Comparison of ENCODE assay signal across 13 cellular contexts in the genomic region with DNA sequence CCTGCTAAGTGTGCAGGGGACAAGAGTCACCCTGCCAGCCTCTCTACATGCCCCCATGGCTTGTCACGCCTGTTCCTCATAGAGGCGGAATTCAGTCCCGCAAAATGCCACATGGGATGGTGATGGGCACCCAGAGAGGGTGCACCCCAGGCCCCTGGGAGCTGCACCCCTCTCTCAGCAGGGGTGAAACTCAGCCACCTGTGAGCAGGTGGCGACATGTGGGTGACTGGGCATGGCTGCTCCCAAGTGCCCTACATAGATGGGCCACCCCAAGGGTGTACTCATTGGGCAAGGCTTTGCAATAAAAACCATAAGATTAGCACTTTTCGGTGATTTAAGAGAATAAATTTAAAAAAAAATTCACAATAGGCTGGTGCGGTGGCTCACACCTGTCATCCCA.
"Had no signal": no experiment of that assay in that cellular context is flagged by ENCODE, and none has a peak within 500 bp of the region (broad histone marks: within the 10 kb centered on the region; RNA-seq: fewer than 3 reads in every experiment).

No MANE protein-coding gene starts in this region.

- H3K36me3 ChIP-seq: upper lobe of right lung had no signal

- H3K4me2 ChIP-seq: smooth muscle cell had no signal

- DNase-seq: amniotic stem cell; central memory CD4-positive, alpha-beta T cell; cortex of kidney; effector CD4-positive, alpha-beta T cell; foreskin fibroblast; mesendoderm; nephron progenitor cell; occipital lobe; upper lobe of right lung had no signal

- H3K27ac ChIP-seq: body of pancreas, testis, upper lobe of right lung had no signal

- H3K4me3 ChIP-seq: body of pancreas, smooth muscle cell, testis, upper lobe of right lung had no signal

- H3K27me3 ChIP-seq: body of pancreas, testis, upper lobe of right lung had no signal

- H3K9me3 ChIP-seq: body of pancreas, testis, upper lobe of right lung had no signal

- ATAC-seq: body of pancreas; stimulated activated naive CD8-positive, alpha-beta T cell treated with anti-CD3 and anti-CD28 coated beads, Interleukin-15, amount 100 ng/mL, for 72 hours; upper lobe of right lung had no signal
